1 cellular context compared by ENCODE assay signal in the genomic region with DNA sequence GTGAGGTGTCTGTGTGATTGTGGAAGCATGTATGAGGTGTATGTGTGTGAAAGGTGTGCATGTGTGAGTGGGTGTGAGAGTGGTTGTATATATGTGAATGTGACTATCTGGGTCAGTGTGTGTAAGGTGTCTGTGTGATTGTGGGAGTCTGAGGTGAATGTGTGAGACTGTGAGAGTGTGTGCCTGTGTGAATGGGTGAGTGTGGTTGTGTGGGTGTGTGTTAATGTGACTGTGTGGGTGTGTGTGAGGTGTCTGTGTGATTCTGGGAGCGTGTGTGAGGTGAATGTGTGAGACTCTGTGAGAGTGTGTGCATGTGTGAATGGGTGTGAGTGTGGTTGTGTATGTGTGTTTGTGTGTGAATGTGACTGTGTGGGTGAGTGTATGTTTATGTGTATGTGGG.
TF ChIP-seq lines count a peak whose summit lies in the region.

No MANE protein-coding gene starts in this region.

TF ChIP-seq in H1, 55 proteins besides CTCF, POLR2A, EP300 and RAD21:
- TF ChIP-seq TBP (IDR thresholded peaks at IDR 0.05; ENCODE audit: low read depth, low read length) (no peak), CBX8 (IDR thresholded peaks at IDR 0.05; ENCODE audit: borderline replicate concordance, low read depth, low read length) (no peak), SAP30 (IDR thresholded peaks at IDR 0.05; ENCODE audit: insufficient read depth, insufficient replicate concordance, low read length) (no peak), E2F6 (IDR thresholded peaks at IDR 0.05) (no peak), SIRT6 (IDR thresholded peaks at IDR 0.05; ENCODE audit: low read length) (no peak), HDAC6 (IDR thresholded peaks at IDR 0.05; ENCODE audit: low read depth, low read length) (no peak), SIN3A (conservative IDR thresholded peaks at IDR 0.05 in 1 of 2, IDR thresholded peaks at IDR 0.05 in 1 of 2; ENCODE audit: low read depth in 1 of 2, low read length in 2 of 2) (no peak), MAFK (IDR thresholded peaks at IDR 0.05; ENCODE audit: low read depth, low read length) (no peak), PHF8 (conservative IDR thresholded peaks at IDR 0.05; ENCODE audit: low read depth, low read length) (no peak), CHD7 (IDR thresholded peaks at IDR 0.05; ENCODE audit: insufficient replicate concordance, low read length) (no peak), TAF1 (IDR thresholded peaks at IDR 0.05; ENCODE audit: low read depth, low read length) (no peak)
